ENCODE assay signal across 10 cellular contexts in the genomic region with DNA sequence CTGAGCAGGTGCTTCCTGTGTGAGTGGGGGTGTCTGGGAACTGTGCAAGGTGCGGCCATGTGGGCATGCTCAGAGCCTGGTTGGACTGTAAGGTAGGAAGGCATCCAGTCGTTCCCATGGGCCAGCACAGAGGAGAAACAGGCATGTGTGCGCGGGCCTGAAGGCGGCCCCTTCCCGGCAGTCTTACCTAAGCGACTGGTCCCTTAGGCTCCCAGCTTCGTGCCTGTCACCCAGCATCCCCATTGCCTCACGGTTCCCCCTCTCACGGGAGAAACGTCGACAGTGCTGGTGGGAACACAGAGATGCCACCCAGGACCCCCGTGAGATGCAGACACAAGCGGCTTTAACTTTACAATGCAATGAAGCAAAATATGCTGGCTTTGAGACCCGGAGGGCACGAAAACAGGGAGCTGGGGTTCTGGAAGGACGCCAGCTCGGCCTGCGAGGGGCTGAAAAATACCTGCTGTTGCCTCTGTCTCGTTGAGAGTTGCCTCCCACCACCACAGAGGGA.
"Had no signal": no experiment of that assay in that cellular context is flagged by ENCODE, and none has a peak within 500 bp of the region (broad histone marks: within the 10 kb centered on the region; RNA-seq: fewer than 3 reads in every experiment).

No MANE protein-coding gene starts in this region.

- H3K4me3 Mint-ChIP-seq: activated naive CD4-positive, alpha-beta T cell treated with anti-CD3 and anti-CD28 coated beads, Interleukin-2, amount 10 ng/mL, durations not matched to agents 7 days and 5 days; dendritic cell treated with granulocyte-macrophage colony-stimulating factor and Interleukin-4, amounts not matched to agents 40 ng/mL and 50 ng/mL, for 4 days had no signal

- H3K27ac Mint-ChIP-seq: dendritic cell treated with granulocyte-macrophage colony-stimulating factor and Interleukin-4, amounts not matched to agents 40 ng/mL and 50 ng/mL, for 4 days had no signal

- H3K9me3 Mint-ChIP-seq: activated naive CD4-positive, alpha-beta T cell treated with anti-CD3 and anti-CD28 coated beads, Interleukin-2, amount 10 ng/mL, durations not matched to agents 7 days and 5 days; dendritic cell treated with granulocyte-macrophage colony-stimulating factor and Interleukin-4, amounts not matched to agents 40 ng/mL and 50 ng/mL, for 4 days had no signal

- H3K36me3 ChIP-seq: prostate gland had no signal

- DNase-seq: activated CD4-positive, alpha-beta T cell treated with anti-CD3 and anti-CD28 coated beads, Interleukin-2, amount 50 U/mL, for 48 hours; activated CD4-positive, CD25-positive, alpha-beta regulatory T cell treated with anti-CD3 and anti-CD28 coated beads, Interleukin-2, amount 50 U/mL, for 72 hours; activated naive CD4-positive, alpha-beta T cell treated with anti-CD3 and anti-CD28 coated beads, Interleukin-2, amount 10 ng/mL, durations not matched to agents 7 days and 5 days; kidney; stimulated activated CD4-positive, alpha-beta T cell treated with anti-CD3 and anti-CD28 coated beads, Interleukin-2, amount 100 ng/mL, for 48 hours; stimulated activated naive CD4-positive, alpha-beta T cell treated with Interleukin-2 at 50 U/mL for 16 hours; SW 1271 had no signal

- FAIRE-seq: kidney, urothelium cell line had no signal

- H3K4me3 ChIP-seq: prostate gland had no signal

- H3K36me3 Mint-ChIP-seq: activated naive CD4-positive, alpha-beta T cell treated with anti-CD3 and anti-CD28 coated beads, Interleukin-2, amount 10 ng/mL, durations not matched to agents 7 days and 5 days had no signal

- H3K9me3 ChIP-seq: prostate gland had no signal

- H3K4me1 ChIP-seq: prostate gland had no signal

- H3K27ac ChIP-seq: prostate gland had no signal
